Comparison of ENCODE assay signal across 19 cellular contexts in the genomic region with DNA sequence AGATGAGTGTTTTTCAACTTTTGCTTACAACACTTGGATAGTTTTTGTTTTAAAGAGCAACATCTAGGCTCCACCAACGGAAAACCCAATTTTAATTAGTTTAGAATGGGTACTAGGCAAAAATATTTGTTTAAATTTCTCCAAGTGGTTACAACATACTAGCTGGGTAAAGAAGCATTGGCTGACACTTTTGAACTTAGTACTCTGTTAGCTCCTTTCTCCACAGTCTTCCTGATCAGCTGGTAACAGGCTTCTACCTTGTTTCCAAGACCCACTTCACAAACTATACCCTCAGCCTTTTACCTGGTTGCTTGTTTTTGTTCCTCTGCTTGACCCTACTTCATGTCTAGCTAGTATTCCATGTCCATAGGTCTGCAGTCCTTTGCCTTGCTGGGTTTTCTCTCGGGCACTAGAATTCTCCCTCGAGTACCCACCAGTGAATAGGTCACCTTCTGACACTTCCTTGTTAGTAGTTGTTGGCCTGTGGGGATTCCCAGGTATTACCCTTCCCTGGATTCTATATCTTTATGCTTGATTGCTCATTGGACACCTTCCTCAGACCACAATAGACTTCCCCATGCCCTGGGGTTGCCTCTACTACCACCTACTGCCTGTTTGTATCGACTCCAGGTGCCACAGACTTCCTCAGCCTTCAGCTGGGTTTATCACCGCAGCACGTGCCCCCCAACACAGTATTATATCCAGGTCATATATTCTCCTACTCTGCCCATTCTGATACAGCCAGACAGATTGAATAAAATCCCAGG. TPM values are rescaled to one million over a fixed set of nuclear protein-coding genes. Genes with fewer than 3 reads are reported as not detected.
DNase-seq lines count a peak whose midpoint lies in the region; ATAC-seq, FAIRE-seq and TF ChIP-seq lines count a peak whose summit lies in the region.
"Had no signal": no experiment of that assay in that cellular context is flagged by ENCODE, and none has a peak within 500 bp of the region (broad histone marks: within the 10 kb centered on the region; RNA-seq: fewer than 3 reads in every experiment).

No MANE protein-coding gene starts in this region.

- H3K4me3 ChIP-seq in IMR-90 (ENCODE audit: insufficient read depth, low read depth, low read length): no peak overlapping the region
- H3K4me3 ChIP-seq in K562: no peak overlapping the region
- H3K4me3 ChIP-seq in hepatocyte: no peak overlapping the region
- H3K4me3 ChIP-seq in mucosa of descending colon: no peak overlapping the region

- H2AK9ac ChIP-seq in IMR-90 (replicated peaks; ENCODE audit: low read depth, low read length, poor library complexity): no peak overlapping the region

- no peaks in the 10 kb centered on the region for H3K9me2 ChIP-seq in hepatocyte (replicated peaks; ENCODE audit: insufficient read depth)

- H3K27me3 ChIP-seq in IMR-90 (ENCODE audit: control insufficient read depth, insufficient read depth, low read length) (no peaks in the 10 kb centered on the region), K562 (ENCODE audit: control insufficient read depth in 2 of 2, insufficient read depth in 2 of 2, low read length in 2 of 2) (0 out of 5 replicates have a peak, but pooled peaks cover 0 to 2% of the 10 kb centered on the region in 2 experiments), hepatocyte (no peaks in the 10 kb centered on the region)

- peak overlapping the region; percentile 64 for H2BK20ac ChIP-seq in IMR-90 (ENCODE audit: low read depth, low read length)

- H2AK5ac ChIP-seq in IMR-90 (ENCODE audit: low read depth, low read length): peak overlapping the region; percentile 64

- 0 out of 2 replicates have a peak overlapping the region, but pooled peaks have one; percentile 66 for H3K4ac ChIP-seq in IMR-90 (ENCODE audit: low read depth, low read length)

- H3K36me3 ChIP-seq in IMR-90 (ENCODE audit: control insufficient read depth, insufficient read depth, low read length): no peaks in the 10 kb centered on the region
- no peaks in the 10 kb centered on the region for H3K36me3 ChIP-seq in K562 (ENCODE audit: control insufficient read depth, insufficient read depth, low read length)
- H3K36me3 ChIP-seq in hepatocyte (replicated peaks; ENCODE audit: insufficient read depth, low read depth): no peaks in the 10 kb centered on the region
- no peaks in the 10 kb centered on the region for H3K36me3 ChIP-seq in mucosa of descending colon (ENCODE audit: low read depth)

- no peak overlapping the region; the same call in 2 of the 3 replicates for H2BK15ac ChIP-seq in IMR-90 (ENCODE audit: low read depth, low read length)

- H3K4me1 ChIP-seq in IMR-90 (ENCODE audit: control insufficient read depth, insufficient read depth, low read length) (peaks cover 2% of the 10 kb centered on the region; the same call in 1 of the 2 replicates), K562 (replicated peaks in 1 of 2; ENCODE audit: control insufficient read depth in 2 of 2, insufficient read depth in 2 of 2, low read length in 2 of 2) (0 out of 5 replicates have a peak, but pooled peaks cover 0 to 4% of the 10 kb centered on the region in 2 experiments), hepatocyte (ENCODE audit: insufficient read depth) (peaks cover 7% of the 10 kb centered on the region), mucosa of descending colon (ENCODE audit: low read depth) (peaks cover 25% of the 10 kb centered on the region)

- no peak for TF ChIP-seq RAD21 in IMR-90 (IDR thresholded peaks at IDR 0.05; ENCODE audit: low read length)
- TF ChIP-seq RAD21 in K562 (CRISPR knock-in tag; conservative IDR thresholded peaks at IDR 0.05 in 1 of 2, IDR thresholded peaks at IDR 0.05 in 1 of 2): no peak

- DNase-seq in IMR-90: no peak
- no peak for DNase-seq in K562 (ENCODE audit: extremely low read depth in 1 of 4, low spot score in 3 of 4)
- DNase-seq in hepatocyte (ENCODE audit: low spot score): no peak
- no peak for DNase-seq in mucosa of descending colon
- no peak for DNase-seq in effector memory CD8-positive, alpha-beta T cell
- no peak for DNase-seq in GM13977 (ENCODE audit: low spot score)
- no peak for DNase-seq in NCI-H1092 (lab: John Stamatoyannopoulos, UW)
- DNase-seq: COR-L47, DMS153, MV-4-11, NCI-H1436, NCI-H2081, NCI-H510A treated with DMSO at 0.1 percent for 48 hours had no signal

- H3K4me3 Mint-ChIP-seq in effector memory CD8-positive, alpha-beta T cell: no peak overlapping the region
- H3K4me3 Mint-ChIP-seq: CD14-positive monocyte had no signal

- FAIRE-seq in K562 (lab: Jason Lieb, UNC): no peak

- no peaks in the 10 kb centered on the region for H3K79me1 ChIP-seq in IMR-90 (ENCODE audit: low read depth in 1 of 2, low read length in 2 of 2)

- in situ Hi-C loops in IMR-90 (cut with MboI; ENCODE audit: low sequenced_read_pairs) (no loop called here), K562 (cut with MboI) (no loop called here), GM13977 (cut with MboI; ENCODE audit: low pct_unique_long_range_greater_than_20kb, low sequenced_read_pairs, unreplicated experiment) (loop anchor here (10.0 kb wide), 1 partner anchor 211 kb away; no protein-coding TSS in a partner anchor)

- H3K9me3 ChIP-seq in IMR-90 (ENCODE audit: control insufficient read depth, insufficient read depth, low read length): no peaks in the 10 kb centered on the region; the same call in 1 of the 2 replicates
- no peaks in the 10 kb centered on the region for H3K9me3 ChIP-seq in K562 (replicated peaks; ENCODE audit: control insufficient read depth, insufficient read depth, low read depth, low read length)
- H3K9me3 ChIP-seq in hepatocyte (ENCODE audit: low read depth): no peaks in the 10 kb centered on the region
- H3K9me3 ChIP-seq in mucosa of descending colon: no peaks in the 10 kb centered on the region

- no peak overlapping the region for H3K9ac ChIP-seq in IMR-90 (ENCODE audit: low read depth, low read length)
- H3K9ac ChIP-seq in K562 (ENCODE audit: insufficient read depth in 1 of 2, low read depth in 2 of 2, low read length in 2 of 2): no peak overlapping the region

- intact Hi-C loops in IMR-90 (cut with micrococcal nuclease) (no loop called here), K562 (cut with micrococcal nuclease) (no loop called here), mucosa of descending colon (cut with DNase I, micrococcal nuclease) (no loop called here)

- H4K91ac ChIP-seq in IMR-90 (ENCODE audit: insufficient read depth, low read depth, low read length): 0 out of 2 replicates have a peak overlapping the region, but pooled peaks have one; percentile 21

- H3K27ac ChIP-seq in IMR-90 (ENCODE audit: insufficient read depth, low read length): no peak overlapping the region
- no peak overlapping the region for H3K27ac ChIP-seq in K562 (ENCODE audit: extremely low read depth, low read depth, low read length)
- H3K27ac ChIP-seq in hepatocyte: peak overlapping the region; percentile 59
- H3K27ac ChIP-seq: RWPE1 had no signal

- ATAC-seq in IMR-90 (ENCODE audit: low read depth) (no peak), K562 (no peak; the same call in 2 of the 3 replicates), mucosa of descending colon (peak; percentile 46), HG02840 (IDR thresholded peaks at IDR 0.05; ENCODE audit: low FRiP score, unreplicated experiment) (no peak)
- ATAC-seq in effector memory CD8-positive, alpha-beta T cell (replicated peaks): no peak
- ATAC-seq: HCT116 had no signal

- H3K79me2 ChIP-seq in K562 (ENCODE audit: control insufficient read depth, insufficient read depth, low read length): no peaks in the 10 kb centered on the region
- H3K79me2 ChIP-seq in hepatocyte: no peaks in the 10 kb centered on the region

- peaks cover 0 to 4% of the 10 kb centered on the region in 2 donors for H3K4me1 Mint-ChIP-seq in effector memory CD8-positive, alpha-beta T cell (ENCODE audit: low read depth in 2 of 2)

- TF ChIP-seq CTCF in IMR-90 (conservative IDR thresholded peaks at IDR 0.05; ENCODE audit: low read depth, low read length): no peak
- no peak for TF ChIP-seq CTCF in K562 (IDR thresholded peaks at IDR 0.05 in 2 of 3, conservative IDR thresholded peaks at IDR 0.05 in 1 of 3; ENCODE audit: insufficient read depth in 2 of 3, low read depth in 1 of 3, low read length in 3 of 3)
- no peak for TF ChIP-seq CTCF in hepatocyte (IDR thresholded peaks at IDR 0.05; ENCODE audit: poor library complexity)
- TF ChIP-seq CTCF in mucosa of descending colon (IDR thresholded peaks at IDR 0.05): no peak
- no peak for TF ChIP-seq CTCF in GM13977 (IDR thresholded peaks at IDR 0.05; ENCODE audit: extremely low read depth, insufficient read depth, missing control alignments)

- H2AFZ ChIP-seq in IMR-90 (replicated peaks; ENCODE audit: low read length, poor library complexity): no peak overlapping the region
- H2AFZ ChIP-seq in K562 (ENCODE audit: low read depth, low read length): peak overlapping the region; percentile 20; the same call in 1 of the 2 replicates
- H2AFZ ChIP-seq in hepatocyte: no peak overlapping the region

- H3K56ac ChIP-seq in IMR-90 (ENCODE audit: extremely low read depth, insufficient read depth, low read length): no peak overlapping the region

- CTCF ChIA-PET in IMR-90 (lab: Yijun Ruan, JAX): no interaction called here
- CTCF ChIA-PET in K562 (lab: Yijun Ruan, JAX; ENCODE audit: low intra/inter-chr PET ratio): no interaction called here

- no peak for TF ChIP-seq POLR2A in IMR-90 (IDR thresholded peaks at IDR 0.05; ENCODE audit: low read depth, low read length)
- no peak for TF ChIP-seq POLR2A in K562 (conservative IDR thresholded peaks at IDR 0.05)

- H3K23ac ChIP-seq in IMR-90 (ENCODE audit: low read depth, low read length): no peak overlapping the region

- POLR2A ChIA-PET in IMR-90 (lab: Charles Lee; ENCODE audit: unreplicated experiment): no interaction called here
- POLR2A ChIA-PET in K562 (lab: Yijun Ruan, JAX): no interaction called here

- H3K18ac ChIP-seq in IMR-90 (ENCODE audit: low read depth, low read length): peak overlapping the region; percentile 47; the same call in 1 of the 2 replicates

- H3K4me2 ChIP-seq in IMR-90 (ENCODE audit: low read depth, low read length) (no peak overlapping the region), K562 (ENCODE audit: insufficient read depth, low read length) (no peak overlapping the region), hepatocyte (no peak overlapping the region)

- dilution Hi-C loops in IMR-90 (cut with HindIII; ENCODE audit: low sequenced_read_pairs, unreplicated experiment): no loop called here

- H3K9me3 Mint-ChIP-seq in effector memory CD8-positive, alpha-beta T cell: no peaks in the 10 kb centered on the region

- H3K36me3 Mint-ChIP-seq in effector memory CD8-positive, alpha-beta T cell (ENCODE audit: insufficient read depth): no peaks in the 10 kb centered on the region
- H3K36me3 Mint-ChIP-seq: CD14-positive monocyte had no signal

- H3K27ac Mint-ChIP-seq in effector memory CD8-positive, alpha-beta T cell: no peak overlapping the region

- H4K8ac ChIP-seq in IMR-90 (ENCODE audit: low read depth in 2 of 2, low read length in 2 of 2): no peak overlapping the region; a peak in 1 of 4 replicates

- BruUV-seq in IMR-90 (replicated peaks; lab: Mats Ljungman, UMichigan): no TSS peak
- no TSS peak for BruUV-seq in K562 (replicated peaks; lab: Mats Ljungman, UMichigan)

- peaks cover 3% of the 10 kb centered on the region; the same call in 1 of the 2 replicates for H3K9me1 ChIP-seq in IMR-90 (ENCODE audit: insufficient read depth, low read length)
- no peaks in the 10 kb centered on the region for H3K9me1 ChIP-seq in K562 (ENCODE audit: control insufficient read depth, insufficient read depth, low read length)

- no peak overlapping the region for H2BK5ac ChIP-seq in IMR-90 (ENCODE audit: low read depth, low read length, poor library complexity, severe bottlenecking)

- no peak overlapping the region for H3K14ac ChIP-seq in IMR-90 (replicated peaks; ENCODE audit: low read depth, low read length)

- WGBS in IMR-90 (ENCODE audit: extremely low coverage in 2 of 2, insufficient read length in 1 of 2), 2 experiments: no CpG with 5 or more reads among the region's 6 CpGs
- WGBS in K562 (ENCODE audit: insufficient coverage, low coverage, missing lambda C conversion rate): 10% methylated on average over 6 of the region's 6 CpGs
- WGBS in hepatocyte (ENCODE audit: low lambda C conversion rate, missing lambda C conversion rate): 90% methylated on average over 6 of the region's 6 CpGs

- no peak for TF ChIP-seq EP300 in K562 (IDR thresholded peaks at IDR 0.05; ENCODE audit: low read length)

- H2BK120ac ChIP-seq in IMR-90 (ENCODE audit: low read depth, low read length): peak overlapping the region; percentile 12

- peaks cover 0 to 24% of the 10 kb centered on the region in 2 donors for H3K27me3 Mint-ChIP-seq in effector memory CD8-positive, alpha-beta T cell

- peak overlapping the region; percentile 36; the same call in 1 of the 2 replicates for H4K5ac ChIP-seq in IMR-90 (ENCODE audit: low read depth, low read length)

- no peaks in the 10 kb centered on the region for H4K20me1 ChIP-seq in IMR-90 (ENCODE audit: insufficient read depth, low read length)
- no peaks in the 10 kb centered on the region for H4K20me1 ChIP-seq in K562 (replicated peaks; ENCODE audit: control insufficient read depth, insufficient read depth, low read length)
- H4K20me1 ChIP-seq in hepatocyte (ENCODE audit: insufficient read depth, poor library complexity, severe bottlenecking): no peaks in the 10 kb centered on the region

RNA-seq across cellular contexts. Expression of a gene that starts 42.0 kb away (rescaled TPM):
- total RNA-seq in IMR-90 (2012; rRNA removed) (not detected in 2 replicates), K562 (2014; rRNA removed) (not detected in 2 replicates), K562 (2014; rRNA removed; fragmentation: Illumina TruSeq; extraction: Trizol) (not detected in 2 replicates), K562 (2015; rRNA removed; fragmentation: Illumina TruSeq; extraction: Trizol) (not detected in 2 replicates), K562 (2021) (not detected in 2 replicates), hepatocyte (not detected in 2 replicates), mucosa of descending colon (not detected)
- polyA plus RNA-seq in IMR-90 (2012; rRNA removed) (not detected in 2 replicates), K562 (2011; rRNA removed) (0.07 TPM in 1 of 2 replicates, not detected in the other), K562 (2014; fragmentation: Illumina TruSeq; extraction: Trizol) (not detected in 2 replicates), K562 (2014; fragmentation: Nextera tagmentation; extraction: Ambion mirVana) (under 1 TPM in 1 of 2 experiments, not detected in 1; 0.10 TPM), K562 (2014; rRNA removed) (0.08 TPM in 1 of 2 replicates, not detected in the other), hepatocyte (not detected in 2 replicates)
- not detected in 2 replicates for polyA plus RNA-seq in IMR-90 (2012; cell fraction: cytosol; rRNA removed)
- not detected in 2 replicates for polyA plus RNA-seq in IMR-90 (2012; cell fraction: nucleus; rRNA removed; ENCODE audit: low replicate concordance)
- not detected in 2 replicates for total RNA-seq in K562 (2011; cell fraction: chromatin; rRNA removed; ENCODE audit: low replicate concordance)
- total RNA-seq in K562 (2011; cell fraction: nucleolus; rRNA removed): not detected in 2 replicates
- not detected in 2 replicates for total RNA-seq in K562 (2011; cell fraction: nucleoplasm; rRNA removed)
- not detected in 2 replicates for polyA plus RNA-seq in K562 (2011; cell fraction: cytosol; rRNA removed)
- polyA plus RNA-seq in K562 (2011; cell fraction: nucleus; rRNA removed): not detected in 2 replicates
- 0.30 and 1.2 TPM in 2 replicates for polyA plus RNA-seq in K562 (2012)
- polyA minus RNA-seq in K562 (2011; rRNA and poly(A)+ RNA removed): not detected in 2 replicates
- polyA minus RNA-seq in K562 (2011; cell fraction: cytosol; rRNA and poly(A)+ RNA removed): not detected in 2 replicates
- not detected in 2 replicates for polyA minus RNA-seq in K562 (2011; cell fraction: nucleus; rRNA and poly(A)+ RNA removed)
- total RNA-seq: A673, SK-MEL-5 had no signal
- polyA plus RNA-seq: CD14-positive monocyte had no signal

RNA-seq across cellular contexts. Expression of a gene that starts 45.4 kb away (rescaled TPM):
- total RNA-seq in IMR-90 (2012; rRNA removed) (24.9 and 40.8 TPM in 2 replicates), K562 (2014; rRNA removed) (26.1 and 28.3 TPM in 2 replicates), K562 (2014; rRNA removed; fragmentation: Illumina TruSeq; extraction: Trizol) (26.5 and 31.0 TPM in 2 replicates), K562 (2015; rRNA removed; fragmentation: Illumina TruSeq; extraction: Trizol) (22.6 and 25.5 TPM in 2 replicates), K562 (2021) (25.3 and 25.7 TPM in 2 replicates), hepatocyte (57.6 and 64.6 TPM in 2 replicates), mucosa of descending colon (10 to 100 TPM; 72.2 to 89.4 (median 72.6) TPM)
- polyA plus RNA-seq in IMR-90 (2012; rRNA removed) (6.7 and 9.0 TPM in 2 replicates), K562 (2011; rRNA removed) (17.8 and 25.4 TPM in 2 replicates), K562 (2014; fragmentation: Illumina TruSeq; extraction: Trizol) (19.4 and 24.1 TPM in 2 replicates), K562 (2014; fragmentation: Nextera tagmentation; extraction: Ambion mirVana) (1 to 10 TPM; 5.6 to 8.7 TPM), K562 (2014; rRNA removed) (24.4 and 33.2 TPM in 2 replicates), hepatocyte (17.2 and 17.4 TPM in 2 replicates)
- polyA plus RNA-seq in IMR-90 (2012; cell fraction: cytosol; rRNA removed): 0.88 and 3.8 TPM in 2 replicates
- polyA plus RNA-seq in IMR-90 (2012; cell fraction: nucleus; rRNA removed; ENCODE audit: low replicate concordance): 2.5 and 11.4 TPM in 2 replicates
- 23.5 and 103 TPM in 2 replicates for total RNA-seq in K562 (2011; cell fraction: chromatin; rRNA removed; ENCODE audit: low replicate concordance)
- 11.0 and 16.2 TPM in 2 replicates for total RNA-seq in K562 (2011; cell fraction: nucleolus; rRNA removed)
- 39.5 and 72.8 TPM in 2 replicates for total RNA-seq in K562 (2011; cell fraction: nucleoplasm; rRNA removed)
- 4.5 and 7.4 TPM in 2 replicates for polyA plus RNA-seq in K562 (2011; cell fraction: cytosol; rRNA removed)
- polyA plus RNA-seq in K562 (2011; cell fraction: nucleus; rRNA removed): 16.7 and 25.4 TPM in 2 replicates
- polyA plus RNA-seq in K562 (2012): 10.2 and 10.3 TPM in 2 replicates
- polyA minus RNA-seq in K562 (2011; rRNA and poly(A)+ RNA removed): 46.8 and 53.3 TPM in 2 replicates
- 6.7 and 12.4 TPM in 2 replicates for polyA minus RNA-seq in K562 (2011; cell fraction: cytosol; rRNA and poly(A)+ RNA removed)
- 51.2 and 80.2 TPM in 2 replicates for polyA minus RNA-seq in K562 (2011; cell fraction: nucleus; rRNA and poly(A)+ RNA removed)
